ENCODE assay signal across 2 cellular contexts in genomic region chr19:44643605-44644390, GRCh38.
TF ChIP-seq lines count a peak whose summit lies in the region.

Gene PVR (plus strand): TSS chr19:44643910. CDS start chr19:44644097, 187 bp downstream.

TF ChIP-seq in SK-N-SH, 30 proteins besides CTCF, POLR2A, EP300 and RAD21 (continued from another document and continues in another):
- TF ChIP-seq, protein P1, sequence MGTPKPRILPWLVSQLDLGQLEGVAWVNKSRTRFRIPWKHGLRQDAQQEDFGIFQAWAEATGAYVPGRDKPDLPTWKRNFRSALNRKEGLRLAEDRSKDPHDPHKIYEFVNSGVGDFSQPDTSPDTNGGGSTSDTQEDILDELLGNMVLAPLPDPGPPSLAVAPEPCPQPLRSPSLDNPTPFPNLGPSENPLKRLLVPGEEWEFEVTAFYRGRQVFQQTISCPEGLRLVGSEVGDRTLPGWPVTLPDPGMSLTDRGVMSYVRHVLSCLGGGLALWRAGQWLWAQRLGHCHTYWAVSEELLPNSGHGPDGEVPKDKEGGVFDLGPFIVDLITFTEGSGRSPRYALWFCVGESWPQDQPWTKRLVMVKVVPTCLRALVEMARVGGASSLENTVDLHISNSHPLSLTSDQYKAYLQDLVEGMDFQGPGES (IDR thresholded peaks at IDR 0.05; ENCODE audit: low read depth, low read length) = no peak
- TF ChIP-seq FOXM1 (IDR thresholded peaks at IDR 0.05; ENCODE audit: low read depth) (no peak), PBX3 (IDR thresholded peaks at IDR 0.05) (no peak), GATA2 (CRISPR knock-in tag; IDR thresholded peaks at IDR 0.05) (no peak), POLR2AphosphoS5 (IDR thresholded peaks at IDR 0.05; ENCODE audit: low read depth, low read length) (peak; percentile 75), NRF1 (IDR thresholded peaks at IDR 0.05; ENCODE audit: low read depth, low read length) (peak; percentile 93), TAF1 (IDR thresholded peaks at IDR 0.05; ENCODE audit: borderline replicate concordance, low read depth, low read length) (peak; percentile 73), FOXJ3 (CRISPR knock-in tag; IDR thresholded peaks at IDR 0.05) (no peak), JUND (IDR thresholded peaks at IDR 0.05) (no peak), RCOR1 (IDR thresholded peaks at IDR 0.05; ENCODE audit: low read length) (peak; percentile 30; the same call in 1 of the 2 replicates), RFX5 (IDR thresholded peaks at IDR 0.05; ENCODE audit: low read length) (no peak), RXRA (IDR thresholded peaks at IDR 0.05; ENCODE audit: borderline replicate concordance, low read depth) (no peak), TCF12 (IDR thresholded peaks at IDR 0.05) (no peak), MEF2A (IDR thresholded peaks at IDR 0.05; ENCODE audit: borderline replicate concordance, low read depth) (no peak), FOSL2 (IDR thresholded peaks at IDR 0.05; ENCODE audit: borderline replicate concordance, low read depth) (no peak), REST (IDR thresholded peaks at IDR 0.05; ENCODE audit: low read depth, low read length) (no peak), ELF1 (IDR thresholded peaks at IDR 0.05) (no peak), USF2 (IDR thresholded peaks at IDR 0.05; ENCODE audit: borderline replicate concordance, low read depth, low read length) (no peak), SMC3 (IDR thresholded peaks at IDR 0.05; ENCODE audit: low read depth, low read length) (no peak), USF1 (IDR thresholded peaks at IDR 0.05; ENCODE audit: borderline replicate concordance, low read depth) (no peak), GABPA (IDR thresholded peaks at IDR 0.05; ENCODE audit: low read depth) (no peak), CHD2 (IDR thresholded peaks at IDR 0.05; ENCODE audit: low read length, partially characterized antibody) (no peak)
- TF ChIP-seq, protein P2, sequence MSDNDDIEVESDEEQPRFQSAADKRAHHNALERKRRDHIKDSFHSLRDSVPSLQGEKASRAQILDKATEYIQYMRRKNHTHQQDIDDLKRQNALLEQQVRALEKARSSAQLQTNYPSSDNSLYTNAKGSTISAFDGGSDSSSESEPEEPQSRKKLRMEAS (IDR thresholded peaks at IDR 0.05; ENCODE audit: low read depth) = peak; percentile 55

TF ChIP-seq in GM12878, 131 proteins besides CTCF, POLR2A, EP300 and RAD21 (continued from another document):
- TF ChIP-seq SKIL (IDR thresholded peaks at IDR 0.05; ENCODE audit: low read depth, poor library complexity, severe bottlenecking) (no peak), BRCA1 (IDR thresholded peaks at IDR 0.05; ENCODE audit: low read depth, low read length) (no peak), HDAC6 (IDR thresholded peaks at IDR 0.05; ENCODE audit: unreplicated experiment) (no peak)
